In genomic region chr2:21036708-21037670, GRCh38 we compare ENCODE assay signal across 15 cellular contexts. TPM values are rescaled to one million over a fixed set of nuclear protein-coding genes. Genes with fewer than 3 reads are reported as not detected.
DNase-seq lines count a peak whose midpoint lies in the region; ATAC-seq, FAIRE-seq and TF ChIP-seq lines count a peak whose summit lies in the region.
"Had no signal": no experiment of that assay in that cellular context is flagged by ENCODE, and none has a peak within 500 bp of the region (broad histone marks: within the 10 kb centered on the region; RNA-seq: fewer than 3 reads in every experiment).

No MANE protein-coding gene starts in this region.

- intact Hi-C loops in left ventricle myocardium superior (cut with micrococcal nuclease), result no loop called here

- peaks cover 4% of the 10 kb centered on the region for H3K27me3 Mint-ChIP-seq in progenitor cell of endocrine pancreas
- peaks cover 77% of the 10 kb centered on the region for H3K27me3 Mint-ChIP-seq in mesothelial cell of epicardium (ENCODE audit: low read depth)

- H3K4me3 Mint-ChIP-seq in progenitor cell of endocrine pancreas (ENCODE audit: low read depth), result no peak overlapping the region
- H3K4me3 Mint-ChIP-seq in mesothelial cell of epicardium, result no peak overlapping the region
- H3K4me3 Mint-ChIP-seq: CD4-positive, CD25-positive, alpha-beta regulatory T cell; GM23338 had no signal

- peaks cover 37% of the 10 kb centered on the region for H3K36me3 ChIP-seq in right atrium auricular region
- H3K36me3 ChIP-seq: BLaER1 treated with 17β-estradiol and CSF1 and Interleukin-3, amounts not matched to agents 10 nM and 100 nM had no signal

- no peak for ATAC-seq in left ventricle myocardium superior
- ATAC-seq in esophagus mucosa, result no peak
- ATAC-seq: GM23338 had no signal

- no peak overlapping the region for H3K4me3 ChIP-seq in right atrium auricular region
- H3K4me3 ChIP-seq: BLaER1 treated with 17β-estradiol and CSF1 and Interleukin-3, amounts not matched to agents 10 nM and 100 nM; GM23338 had no signal

- TF ChIP-seq POLR2A in GM12892 (IDR thresholded peaks at IDR 0.05; ENCODE audit: low read depth, low read length), result no peak

- no peak for DNase-seq in right atrium auricular region (ENCODE audit: low spot score)
- DNase-seq in left ventricle myocardium superior, result no peak
- peak; percentile 25 for DNase-seq in islet precursor cell
- no peak for DNase-seq in progenitor cell of endocrine pancreas (ENCODE audit: low spot score, unreplicated experiment)
- no peak for DNase-seq in mesothelial cell of epicardium (ENCODE audit: low spot score in 2 of 2, unreplicated experiment in 2 of 2)
- DNase-seq in GM12892 (ENCODE audit: insufficient read length), result no peak
- DNase-seq: ACHN; CD4-positive, CD25-positive, alpha-beta regulatory T cell; DMS 273 treated with DMSO at 0.1 percent for 48 hours; H7 had no signal

- no peaks in the 10 kb centered on the region for H3K9me3 ChIP-seq in right atrium auricular region
- H3K9me3 ChIP-seq: BLaER1 treated with 17β-estradiol and CSF1 and Interleukin-3, amounts not matched to agents 10 nM and 100 nM had no signal

- H3K4me1 Mint-ChIP-seq in progenitor cell of endocrine pancreas (ENCODE audit: low read depth), result peaks cover 4% of the 10 kb centered on the region
- H3K4me1 Mint-ChIP-seq in mesothelial cell of epicardium, result no peaks in the 10 kb centered on the region
- H3K4me1 Mint-ChIP-seq: CD4-positive, CD25-positive, alpha-beta regulatory T cell; GM23338 had no signal

- TF ChIP-seq CTCF in right atrium auricular region (IDR thresholded peaks at IDR 0.05) (no peak), progenitor cell of endocrine pancreas (IDR thresholded peaks at IDR 0.05; ENCODE audit: unreplicated experiment) (no peak), mesothelial cell of epicardium (IDR thresholded peaks at IDR 0.05; ENCODE audit: unreplicated experiment) (no peak)

- no peaks in the 10 kb centered on the region for H3K27me3 ChIP-seq in right atrium auricular region
- H3K27me3 ChIP-seq: BLaER1 treated with 17β-estradiol and CSF1 and Interleukin-3, amounts not matched to agents 10 nM and 100 nM had no signal

- H3K9me3 Mint-ChIP-seq in progenitor cell of endocrine pancreas (ENCODE audit: low read depth) (no peaks in the 10 kb centered on the region), mesothelial cell of epicardium (peaks cover 3% of the 10 kb centered on the region)
- H3K9me3 Mint-ChIP-seq: GM23338 had no signal

- H3K27ac ChIP-seq in right atrium auricular region, result peak overlapping the region; percentile 78 to 88
- H3K27ac ChIP-seq: BLaER1 treated with 17β-estradiol and CSF1 and Interleukin-3, amounts not matched to agents 10 nM and 100 nM had no signal

- H3K4me1 ChIP-seq in right atrium auricular region, result peaks cover 0 to 12% of the 10 kb centered on the region in 2 donors
- H3K4me1 ChIP-seq: BLaER1 treated with 17β-estradiol and CSF1 and Interleukin-3, amounts not matched to agents 10 nM and 100 nM had no signal

- H3K27ac Mint-ChIP-seq in progenitor cell of endocrine pancreas, result peak overlapping the region; percentile 23
- H3K27ac Mint-ChIP-seq in mesothelial cell of epicardium, result no peak overlapping the region
- H3K27ac Mint-ChIP-seq: CD4-positive, CD25-positive, alpha-beta regulatory T cell; GM23338 had no signal

- H3K36me3 Mint-ChIP-seq in progenitor cell of endocrine pancreas (ENCODE audit: insufficient read depth) (peaks cover 17% of the 10 kb centered on the region), mesothelial cell of epicardium (no peaks in the 10 kb centered on the region)
- H3K36me3 Mint-ChIP-seq: CD4-positive, CD25-positive, alpha-beta regulatory T cell had no signal

- FAIRE-seq in GM12892 (lab: Jason Lieb, UNC), result no peak

RNA-seq across cellular contexts. Expression of gene APOB, which starts 6.9 kb away (rescaled TPM):
- total RNA-seq in right atrium auricular region (10 to 100 TPM; 20.1 to 45.3 TPM), left ventricle myocardium superior (9.7 TPM), progenitor cell of endocrine pancreas (15.6 and 22.2 TPM in 2 replicates), mesothelial cell of epicardium (0.13 to 0.23 TPM (median 0.22 TPM) in 3 replicates), esophagus mucosa (0.20 TPM)
- not detected for polyA plus RNA-seq in GM12892 (2012; ENCODE audit: missing spikeins)
- total RNA-seq: A172; CD4-positive, CD25-positive, alpha-beta regulatory T cell; Daoy had no signal
- polyA plus RNA-seq: CD4-positive, CD25-positive, alpha-beta regulatory T cell had no signal
